In genomic region chr18:36085195-36085594, GRCh38 we compare ENCODE assay signal across 26 cellular contexts. TPM values are rescaled to one million over a fixed set of nuclear protein-coding genes. Genes with fewer than 3 reads are reported as not detected.
A peak's percentile ranks its signal among the peaks of the same experiment; 100 is the strongest.
DNase-seq lines count a peak whose midpoint lies in the region; ATAC-seq, FAIRE-seq and TF ChIP-seq lines count a peak whose summit lies in the region.
"Had no signal": no experiment of that assay in that cellular context is flagged by ENCODE, and none has a peak within 500 bp of the region (broad histone marks: within the 10 kb centered on the region; RNA-seq: fewer than 3 reads in every experiment).

No MANE protein-coding gene starts in this region.

- H3K36me3 ChIP-seq in GM23338 (ENCODE audit: insufficient read depth) (no peaks in the 10 kb centered on the region), HepG2 (replicated peaks in 1 of 2; ENCODE audit: control insufficient read depth in 1 of 2, insufficient read depth in 2 of 2, low read length in 2 of 2) (no peaks in the 10 kb centered on the region), mesendoderm (ENCODE audit: control insufficient read depth, insufficient read depth, low read length) (no peaks in the 10 kb centered on the region)
- H3K36me3 ChIP-seq: BE2C, BLaER1 had no signal

- no peak overlapping the region for H2BK5ac ChIP-seq in mesendoderm (ENCODE audit: low read length)

- no peak overlapping the region for H3K27ac Mint-ChIP-seq in GM23338
- H3K27ac Mint-ChIP-seq: CD14-positive monocyte; CD4-positive, CD25-positive, alpha-beta regulatory T cell; CD8-positive, alpha-beta memory T cell had no signal

- no peak overlapping the region for H2BK120ac ChIP-seq in mesendoderm (ENCODE audit: low read depth, low read length)

- TF ChIP-seq EP300 in HepG2 (IDR thresholded peaks at IDR 0.05; ENCODE audit: low read depth in 2 of 2, low read length in 2 of 2) (no peak), HepG2 (CRISPR knock-in tag; IDR thresholded peaks at IDR 0.05; ENCODE audit: borderline replicate concordance) (no peak)

- POLR2A ChIA-PET in HepG2 (lab: Yijun Ruan, JAX), result interaction anchor here (1.3 kb wide), 1 partner anchor 18 kb away, joined by 6 read pairs; the partner anchor contains the start of gene RPRD1A

- H3K4me1 ChIP-seq in GM23338 (ENCODE audit: insufficient read depth) (no peaks in the 10 kb centered on the region), HepG2 (ENCODE audit: insufficient read depth, low read length) (no peaks in the 10 kb centered on the region), mesendoderm (ENCODE audit: control insufficient read depth, low read depth, low read length) (no peaks in the 10 kb centered on the region)
- H3K4me1 ChIP-seq: BE2C had no signal

- no peaks in the 10 kb centered on the region for H3K9me2 ChIP-seq in GM23338 (ENCODE audit: insufficient read depth)

- no peak overlapping the region for H4K5ac ChIP-seq in mesendoderm (ENCODE audit: low read length)

- H3K79me2 ChIP-seq in GM23338 (replicated peaks; ENCODE audit: insufficient read depth), result no peaks in the 10 kb centered on the region
- H3K79me2 ChIP-seq in HepG2 (ENCODE audit: insufficient read depth, low read length), result no peaks in the 10 kb centered on the region
- no peaks in the 10 kb centered on the region for H3K79me2 ChIP-seq in mesendoderm (ENCODE audit: control insufficient read depth, insufficient read depth, low read length)

- intact Hi-C loops in HepG2 (cut with micrococcal nuclease; ENCODE audit: unreplicated experiment), result no loop called here
- intact Hi-C loops in sciatic nerve (cut with DNase I), result no loop called here

- in situ Hi-C loops in HepG2 (cut with HindIII; ENCODE audit: extremely low pct_ligation_motif_present, low pct_unique_long_range_greater_than_20kb), result no loop called here

- peaks cover 3% of the 10 kb centered on the region; the same call in 1 of the 3 replicates for H3K36me3 Mint-ChIP-seq in GM23338 (ENCODE audit: low read depth)
- H3K36me3 Mint-ChIP-seq: CD14-positive monocyte; CD4-positive, CD25-positive, alpha-beta regulatory T cell had no signal

- H3K4me3 ChIP-seq in GM23338 (no peak overlapping the region), HepG2 (replicated peaks in 1 of 3; ENCODE audit: insufficient read depth in 1 of 3, low read depth in 2 of 3, low read length in 3 of 3) (no peak overlapping the region), mesendoderm (ENCODE audit: low read length) (no peak overlapping the region)
- H3K4me3 ChIP-seq: BLaER1, GM12878 had no signal

- TF ChIP-seq POLR2A in HepG2 (IDR thresholded peaks at IDR 0.05; ENCODE audit: insufficient read depth in 1 of 2, low read depth in 2 of 2, low read length in 2 of 2), result no peak

- no peak for FAIRE-seq in HepG2 (lab: Jason Lieb, UNC)
- FAIRE-seq: A204.1, GM12878, GM12892, GM18507 had no signal

- H3K56ac ChIP-seq in mesendoderm (ENCODE audit: low read length), result no peak overlapping the region

- H4K8ac ChIP-seq in mesendoderm (ENCODE audit: low read depth, low read length), result no peak overlapping the region

- peaks cover 15% of the 10 kb centered on the region; the same call in 2 of the 3 replicates for H3K9me3 Mint-ChIP-seq in GM23338

- H3K27ac ChIP-seq in GM23338 (ENCODE audit: low read depth) (no peak overlapping the region), HepG2 (ENCODE audit: extremely low read length, insufficient read depth, low read length) (no peak overlapping the region), mesendoderm (ENCODE audit: low read depth, low read length) (no peak overlapping the region)
- H3K27ac ChIP-seq: BLaER1 had no signal

- H3K9ac ChIP-seq in HepG2 (ENCODE audit: insufficient read depth, low read depth, low read length), result no peak overlapping the region
- H3K9ac ChIP-seq in mesendoderm (ENCODE audit: low read length), result no peak overlapping the region
- H3K9ac ChIP-seq: BLaER1 had no signal

- no peak for ATAC-seq in GM23338
- no peak; the same call in 2 of the 3 replicates for ATAC-seq in HepG2
- peak; percentile 22 for ATAC-seq in sciatic nerve
- ATAC-seq: GM12878 had no signal

- no peaks in the 10 kb centered on the region for H3K27me3 Mint-ChIP-seq in GM23338 (ENCODE audit: insufficient read depth, low read depth, poor library complexity)

- no peak overlapping the region for H3K4me3 Mint-ChIP-seq in GM23338
- H3K4me3 Mint-ChIP-seq: CD14-positive monocyte; CD4-positive, alpha-beta memory T cell; CD4-positive, CD25-positive, alpha-beta regulatory T cell; CD8-positive, alpha-beta memory T cell had no signal

- H4K20me1 ChIP-seq in GM23338 (replicated peaks; ENCODE audit: insufficient read depth) (no peaks in the 10 kb centered on the region), HepG2 (ENCODE audit: insufficient read depth, low read length) (no peaks in the 10 kb centered on the region)
- H4K20me1 ChIP-seq: BLaER1 had no signal

- no peak overlapping the region for H3K23ac ChIP-seq in mesendoderm (ENCODE audit: low read length)

- BruUV-seq in HepG2 (replicated peaks; lab: Mats Ljungman, UMichigan), result no TSS peak

- no peak overlapping the region for H3K4ac ChIP-seq in mesendoderm (ENCODE audit: low read depth, low read length)

- H3F3A ChIP-seq in GM23338 (replicated peaks; ENCODE audit: low read depth), result no peaks in the 10 kb centered on the region

- no peak for TF ChIP-seq CTCF in GM23338 (conservative IDR thresholded peaks at IDR 0.05; ENCODE audit: low read depth in 2 of 2)
- no peak for TF ChIP-seq CTCF in HepG2 (CRISPR knock-in tag; IDR thresholded peaks at IDR 0.05)

- peak overlapping the region; percentile 20; the same call in 1 of the 2 replicates for H2AFZ ChIP-seq in GM23338
- no peak overlapping the region for H2AFZ ChIP-seq in HepG2 (ENCODE audit: low read length)

- no peak overlapping the region for H3K18ac ChIP-seq in mesendoderm (ENCODE audit: low read length)

- H2BK15ac ChIP-seq in mesendoderm (replicated peaks; ENCODE audit: low read depth), result no peak overlapping the region

- no peak overlapping the region for H3K4me2 ChIP-seq in GM23338
- no peak overlapping the region for H3K4me2 ChIP-seq in HepG2 (ENCODE audit: low read depth, low read length)
- no peak overlapping the region for H3K4me2 ChIP-seq in mesendoderm (ENCODE audit: low read length)
- H3K4me2 ChIP-seq: BLaER1 had no signal

- H3K4me1 Mint-ChIP-seq in GM23338, result no peaks in the 10 kb centered on the region; the same call in 2 of the 3 replicates
- H3K4me1 Mint-ChIP-seq: CD4-positive, alpha-beta memory T cell had no signal

- no CpG with 5 or more reads among the region's 4 CpGs for WGBS in HepG2 (ENCODE audit: low lambda C conversion rate)
- WGBS in mesendoderm (ENCODE audit: extremely low coverage, insufficient coverage, low lambda C conversion rate), result no CpG with 5 or more reads among the region's 4 CpGs

- no peak overlapping the region for H2AK5ac ChIP-seq in mesendoderm (ENCODE audit: low read length)

- H3K9me3 ChIP-seq in HepG2 (ENCODE audit: low read length), result peaks cover 10% of the 10 kb centered on the region; the same call in 1 of the 2 replicates
- H3K9me3 ChIP-seq: BE2C had no signal

- H3K27me3 ChIP-seq in GM23338 (ENCODE audit: insufficient read depth) (no peaks in the 10 kb centered on the region), HepG2 (ENCODE audit: control insufficient read depth in 1 of 2, insufficient read depth in 2 of 2, low read length in 2 of 2) (peaks cover 0 to 1% of the 10 kb centered on the region in 2 experiments; a peak in 1 of 5 replicates), mesendoderm (ENCODE audit: insufficient read depth, low read length, poor library complexity) (no peaks in the 10 kb centered on the region)
- H3K27me3 ChIP-seq: BE2C, BLaER1 had no signal

- CTCF ChIA-PET in HepG2 (lab: Yijun Ruan, JAX; ENCODE audit: low intra/inter-chr PET ratio, low total read pairs), result no interaction called here

- H3K79me1 ChIP-seq in mesendoderm (ENCODE audit: low read length), result no peaks in the 10 kb centered on the region

- DNase-seq in GM23338 (ENCODE audit: low spot score) (no peak), HepG2 (ENCODE audit: low spot score) (no peak), sciatic nerve (ENCODE audit: low spot score) (no peak), mesendoderm (no peak), NCI-H1436 treated with DMSO at 0.1 percent for 48 hours (lab: John Stamatoyannopoulos, UW) (no peak)
- DNase-seq: 8988T; ACHN; C1 segment of cervical spinal cord; CD4-positive, alpha-beta memory T cell; CD4-positive, CD25-positive, alpha-beta regulatory T cell; CD8-positive, alpha-beta memory T cell; COR-L47; DMS 273 treated with DMSO at 0.1 percent for 48 hours; DMS153; DMS53; DMS79; DND-41; EL; GDM1 had no signal

- no peak for TF ChIP-seq RAD21 in HepG2 (CRISPR knock-in tag; IDR thresholded peaks at IDR 0.05)

RNA-seq across cellular contexts. Expression of gene RPRD1A, which starts 17.8 kb away (rescaled TPM):
- 155 and 157 TPM in 2 replicates for total RNA-seq in GM23338 (2014; rRNA removed; shearing (Covaris generic))
- polyA plus RNA-seq in GM23338 (2016; fragmentation: Nextera tagmentation; extraction: Ambion mirVana) (62.7 and 67.9 TPM in 2 replicates), HepG2 (2011; rRNA removed) (36.4 and 42.5 TPM in 2 replicates)
- total RNA-seq in HepG2 (2016; rRNA removed; fragmentation: Illumina TruSeq; extraction: Trizol) (78.2 and 105 TPM in 2 replicates), sciatic nerve (58.1 TPM)
- 45.6 and 46.6 TPM in 2 replicates for total RNA-seq in HepG2 (2016; cell fraction: cytosol; rRNA removed; fragmentation: Illumina TruSeq; extraction: Trizol; ENCODE audit: low read depth)
- total RNA-seq in HepG2 (2016; cell fraction: insoluble cytoplasmic fraction; rRNA removed; fragmentation: Illumina TruSeq; extraction: Trizol), result 79.2 and 105 TPM in 2 replicates
- 54.0 and 61.2 TPM in 2 replicates for total RNA-seq in HepG2 (2016; cell fraction: membrane; rRNA removed; fragmentation: Illumina TruSeq; extraction: Trizol)
- total RNA-seq in HepG2 (2016; cell fraction: nucleus; rRNA removed; fragmentation: Illumina TruSeq; extraction: Trizol), result 85.2 and 97.0 TPM in 2 replicates
- polyA plus RNA-seq in HepG2 (2011; cell fraction: cytosol; rRNA removed), result 15.8 and 21.7 TPM in 2 replicates
- 49.0 and 60.6 TPM in 2 replicates for polyA plus RNA-seq in HepG2 (2011; cell fraction: nucleus; rRNA removed)
- polyA plus RNA-seq in HepG2 (2012), result 49.2 and 49.7 TPM in 2 replicates
- polyA plus RNA-seq in HepG2 (2016; cell fraction: cytosol; fragmentation: Illumina TruSeq; extraction: Trizol; ENCODE audit: low read depth), result 8.8 and 9.0 TPM in 2 replicates
- polyA plus RNA-seq in HepG2 (2016; cell fraction: insoluble cytoplasmic fraction; fragmentation: Illumina TruSeq; extraction: Trizol; ENCODE audit: low read depth), result 67.3 and 70.4 TPM in 2 replicates
- 25.6 and 26.2 TPM in 2 replicates for polyA plus RNA-seq in HepG2 (2016; cell fraction: membrane; fragmentation: Illumina TruSeq; extraction: Trizol; ENCODE audit: low read depth)
- polyA plus RNA-seq in HepG2 (2016; cell fraction: nucleus; fragmentation: Illumina TruSeq; extraction: Trizol; ENCODE audit: insufficient read depth, low read depth), result 67.7 and 71.1 TPM in 2 replicates
- 39.8 and 42.7 TPM in 2 replicates for polyA minus RNA-seq in HepG2 (2011; rRNA and poly(A)+ RNA removed; ENCODE audit: low replicate concordance)
- 40.6 and 41.2 TPM in 2 replicates for polyA minus RNA-seq in HepG2 (2011; cell fraction: cytosol; rRNA and poly(A)+ RNA removed)
- 151 and 160 TPM in 2 replicates for polyA minus RNA-seq in HepG2 (2011; cell fraction: nucleus; rRNA and poly(A)+ RNA removed)
- polyA plus RNA-seq in mesendoderm (2013, experiment 1 of 2), result 81.2 TPM
- 82.0 TPM for polyA plus RNA-seq in mesendoderm (2013, experiment 2 of 2)

RNA-seq across cellular contexts. Expression of gene SLC39A6, which starts 43.9 kb away (rescaled TPM):
- total RNA-seq in GM23338 (2014; rRNA removed; shearing (Covaris generic)), result 46.8 and 47.3 TPM in 2 replicates
- 18.6 and 20.8 TPM in 2 replicates for polyA plus RNA-seq in GM23338 (2016; fragmentation: Nextera tagmentation; extraction: Ambion mirVana)
- 30.6 and 41.7 TPM in 2 replicates for total RNA-seq in HepG2 (2016; rRNA removed; fragmentation: Illumina TruSeq; extraction: Trizol)
- 4.5 and 4.8 TPM in 2 replicates for total RNA-seq in HepG2 (2016; cell fraction: cytosol; rRNA removed; fragmentation: Illumina TruSeq; extraction: Trizol; ENCODE audit: low read depth)
- total RNA-seq in HepG2 (2016; cell fraction: insoluble cytoplasmic fraction; rRNA removed; fragmentation: Illumina TruSeq; extraction: Trizol), result 30.1 and 41.9 TPM in 2 replicates
- total RNA-seq in HepG2 (2016; cell fraction: membrane; rRNA removed; fragmentation: Illumina TruSeq; extraction: Trizol), result 15.0 and 16.1 TPM in 2 replicates
- total RNA-seq in HepG2 (2016; cell fraction: nucleus; rRNA removed; fragmentation: Illumina TruSeq; extraction: Trizol), result 43.0 and 47.6 TPM in 2 replicates
- 53.5 and 59.2 TPM in 2 replicates for polyA plus RNA-seq in HepG2 (2011; rRNA removed)
- polyA plus RNA-seq in HepG2 (2011; cell fraction: cytosol; rRNA removed), result 39.3 and 51.6 TPM in 2 replicates
- polyA plus RNA-seq in HepG2 (2011; cell fraction: nucleus; rRNA removed), result 21.3 and 24.4 TPM in 2 replicates
- polyA plus RNA-seq in HepG2 (2012), result 27.8 and 30.5 TPM in 2 replicates
- polyA plus RNA-seq in HepG2 (2016; cell fraction: cytosol; fragmentation: Illumina TruSeq; extraction: Trizol; ENCODE audit: low read depth), result 2.1 and 2.7 TPM in 2 replicates
- 21.0 and 25.3 TPM in 2 replicates for polyA plus RNA-seq in HepG2 (2016; cell fraction: insoluble cytoplasmic fraction; fragmentation: Illumina TruSeq; extraction: Trizol; ENCODE audit: low read depth)
- 6.7 and 7.1 TPM in 2 replicates for polyA plus RNA-seq in HepG2 (2016; cell fraction: membrane; fragmentation: Illumina TruSeq; extraction: Trizol; ENCODE audit: low read depth)
- polyA plus RNA-seq in HepG2 (2016; cell fraction: nucleus; fragmentation: Illumina TruSeq; extraction: Trizol; ENCODE audit: insufficient read depth, low read depth), result 40.3 and 40.6 TPM in 2 replicates
- 47.6 and 205 TPM in 2 replicates for polyA minus RNA-seq in HepG2 (2011; rRNA and poly(A)+ RNA removed; ENCODE audit: low replicate concordance)
- polyA minus RNA-seq in HepG2 (2011; cell fraction: cytosol; rRNA and poly(A)+ RNA removed), result 21.0 and 24.8 TPM in 2 replicates
- polyA minus RNA-seq in HepG2 (2011; cell fraction: nucleus; rRNA and poly(A)+ RNA removed), result 22.9 and 37.0 TPM in 2 replicates
- 41.1 TPM for total RNA-seq in sciatic nerve
- 17.2 TPM for polyA plus RNA-seq in mesendoderm (2013, experiment 1 of 2)
- 18.0 TPM for polyA plus RNA-seq in mesendoderm (2013, experiment 2 of 2)

RNA-seq across cellular contexts. Expression of gene ELP2, which starts 44.5 kb away (rescaled TPM):
- total RNA-seq in GM23338 (2014; rRNA removed; shearing (Covaris generic)), result 119 and 124 TPM in 2 replicates
- 135 and 136 TPM in 2 replicates for polyA plus RNA-seq in GM23338 (2016; fragmentation: Nextera tagmentation; extraction: Ambion mirVana)
- 100 and 121 TPM in 2 replicates for total RNA-seq in HepG2 (2016; rRNA removed; fragmentation: Illumina TruSeq; extraction: Trizol)
- 22.9 and 29.1 TPM in 2 replicates for total RNA-seq in HepG2 (2016; cell fraction: cytosol; rRNA removed; fragmentation: Illumina TruSeq; extraction: Trizol; ENCODE audit: low read depth)
- total RNA-seq in HepG2 (2016; cell fraction: insoluble cytoplasmic fraction; rRNA removed; fragmentation: Illumina TruSeq; extraction: Trizol), result 97.6 and 122 TPM in 2 replicates
- total RNA-seq in HepG2 (2016; cell fraction: membrane; rRNA removed; fragmentation: Illumina TruSeq; extraction: Trizol), result 29.2 and 32.8 TPM in 2 replicates
- 120 and 133 TPM in 2 replicates for total RNA-seq in HepG2 (2016; cell fraction: nucleus; rRNA removed; fragmentation: Illumina TruSeq; extraction: Trizol)
- polyA plus RNA-seq in HepG2 (2011; rRNA removed), result 85.0 and 98.7 TPM in 2 replicates
- polyA plus RNA-seq in HepG2 (2011; cell fraction: cytosol; rRNA removed), result 45.2 and 52.1 TPM in 2 replicates
- 82.7 and 92.7 TPM in 2 replicates for polyA plus RNA-seq in HepG2 (2011; cell fraction: nucleus; rRNA removed)
- polyA plus RNA-seq in HepG2 (2012), result 91.8 and 96.5 TPM in 2 replicates
- 7.6 and 9.7 TPM in 2 replicates for polyA plus RNA-seq in HepG2 (2016; cell fraction: cytosol; fragmentation: Illumina TruSeq; extraction: Trizol; ENCODE audit: low read depth)
- polyA plus RNA-seq in HepG2 (2016; cell fraction: insoluble cytoplasmic fraction; fragmentation: Illumina TruSeq; extraction: Trizol; ENCODE audit: low read depth), result 72.7 and 77.3 TPM in 2 replicates
- polyA plus RNA-seq in HepG2 (2016; cell fraction: membrane; fragmentation: Illumina TruSeq; extraction: Trizol; ENCODE audit: low read depth), result 13.0 and 14.3 TPM in 2 replicates
- polyA plus RNA-seq in HepG2 (2016; cell fraction: nucleus; fragmentation: Illumina TruSeq; extraction: Trizol; ENCODE audit: insufficient read depth, low read depth), result 146 and 148 TPM in 2 replicates
- polyA minus RNA-seq in HepG2 (2011; rRNA and poly(A)+ RNA removed; ENCODE audit: low replicate concordance), result 232 and 371 TPM in 2 replicates
- 33.5 and 40.7 TPM in 2 replicates for polyA minus RNA-seq in HepG2 (2011; cell fraction: cytosol; rRNA and poly(A)+ RNA removed)
- 216 and 227 TPM in 2 replicates for polyA minus RNA-seq in HepG2 (2011; cell fraction: nucleus; rRNA and poly(A)+ RNA removed)
- total RNA-seq in sciatic nerve, result 109 TPM
- 98.4 TPM for polyA plus RNA-seq in mesendoderm (2013, experiment 1 of 2)
- 97.3 TPM for polyA plus RNA-seq in mesendoderm (2013, experiment 2 of 2)
